ENCODE assay signal across 23 cellular contexts in genomic region chr5:9536717-9537116, GRCh38. TPM values are rescaled to one million over a fixed set of nuclear protein-coding genes. Genes with fewer than 3 reads are reported as not detected.
"Had no signal": no experiment of that assay in that cellular context is flagged by ENCODE, and none has a peak within 500 bp of the region (broad histone marks: within the 10 kb centered on the region; RNA-seq: fewer than 3 reads in every experiment).

No MANE protein-coding gene starts in this region.

- H3K27ac ChIP-seq: SJCRH30 had no signal

- DNase-seq: activated B cell treated with CpG ODN at 0.5 μM for 24 hours; activated CD4-positive, alpha-beta memory T cell treated with anti-CD3 and anti-CD28 coated beads, Interleukin-2, amount 10 ng/mL, durations not matched to agents 7 days and 5 days; activated CD4-positive, alpha-beta T cell treated with anti-CD3 and anti-CD28 coated beads, Interleukin-2, amount 10 ng/mL, durations not matched to agents 7 days and 5 days; activated CD8-positive, alpha-beta memory T cell treated with anti-CD3 and anti-CD28 coated beads, Interleukin-2, amount 50 U/mL, for 4 hours; activated gamma-delta T cell treated with Interleukin-2 at 50 U/mL for 16 hours; activated naive CD4-positive, alpha-beta T cell treated with anti-CD3 and anti-CD28 coated beads, Interleukin-2, amount 10 ng/mL, durations not matched to agents 7 days and 5 days; activated naive CD8-positive, alpha-beta T cell treated with anti-CD3 and anti-CD28 coated beads for 36 hours; activated T-cell treated with anti-CD3 and anti-CD28 coated beads, Interleukin-2, amount 50 U/mL, for 72 hours; caudate nucleus; KBM-7; NCI-H1092; NCI-H1417; NCI-H1930; NCI-H2171; NCI-H2227 treated with DMSO at 0.1 percent for 48 hours; NCI-H526; NCI-H774; SJCRH30; SW 1271 had no signal

- H3K27me3 ChIP-seq: SJCRH30 had no signal

- H3K36me3 ChIP-seq: SJCRH30 had no signal

- H3K9me3 ChIP-seq: SJCRH30 had no signal

- H3K4me3 Mint-ChIP-seq: activated B cell treated with CpG ODN at 0.5 μM for 24 hours; activated CD4-positive, alpha-beta T cell treated with anti-CD3 and anti-CD28 coated beads, Interleukin-2, amount 10 ng/mL, durations not matched to agents 7 days and 5 days; activated naive CD4-positive, alpha-beta T cell treated with anti-CD3 and anti-CD28 coated beads, Interleukin-2, amount 10 ng/mL, durations not matched to agents 7 days and 5 days; activated naive CD8-positive, alpha-beta T cell treated with anti-CD3 and anti-CD28 coated beads for 36 hours; activated T-cell treated with anti-CD3 and anti-CD28 coated beads, Interleukin-2, amount 50 U/mL, for 72 hours had no signal

- H3K4me1 ChIP-seq: SJCRH30 had no signal

- ATAC-seq: activated T-cell treated with anti-CD3 and anti-CD28 coated beads, Interleukin-2, amount 50 U/mL, for 72 hours; SK-N-SH treated with all-trans-retinoic acid at 6 μM for 48 hours had no signal

- H3K36me3 Mint-ChIP-seq: activated naive CD4-positive, alpha-beta T cell treated with anti-CD3 and anti-CD28 coated beads, Interleukin-2, amount 10 ng/mL, durations not matched to agents 7 days and 5 days; activated naive CD8-positive, alpha-beta T cell treated with anti-CD3 and anti-CD28 coated beads for 36 hours had no signal

- H3K4me1 Mint-ChIP-seq: activated B cell treated with CpG ODN at 0.5 μM for 24 hours; activated CD4-positive, alpha-beta T cell treated with anti-CD3 and anti-CD28 coated beads, Interleukin-2, amount 10 ng/mL, durations not matched to agents 7 days and 5 days; activated naive CD8-positive, alpha-beta T cell treated with anti-CD3 and anti-CD28 coated beads for 36 hours had no signal

- H3K4me3 ChIP-seq: SJCRH30 had no signal

- H3K27me3 Mint-ChIP-seq: activated CD4-positive, alpha-beta memory T cell treated with anti-CD3 and anti-CD28 coated beads, Interleukin-2, amount 10 ng/mL, durations not matched to agents 7 days and 5 days; activated CD4-positive, alpha-beta T cell treated with anti-CD3 and anti-CD28 coated beads, Interleukin-2, amount 10 ng/mL, durations not matched to agents 7 days and 5 days; activated naive CD4-positive, alpha-beta T cell treated with anti-CD3 and anti-CD28 coated beads, Interleukin-2, amount 10 ng/mL, durations not matched to agents 7 days and 5 days had no signal

- H3K27ac Mint-ChIP-seq: activated B cell treated with CpG ODN at 0.5 μM for 24 hours; activated CD4-positive, alpha-beta T cell treated with anti-CD3 and anti-CD28 coated beads, Interleukin-2, amount 10 ng/mL, durations not matched to agents 7 days and 5 days; activated naive CD4-positive, alpha-beta T cell treated with anti-CD3 and anti-CD28 coated beads, Interleukin-2, amount 10 ng/mL, durations not matched to agents 7 days and 5 days; activated naive CD8-positive, alpha-beta T cell treated with anti-CD3 and anti-CD28 coated beads for 36 hours; activated T-cell treated with anti-CD3 and anti-CD28 coated beads, Interleukin-2, amount 50 U/mL, for 72 hours; activated T-helper 2 cell treated with anti-CD3 and anti-CD28 coated beads, Interferon-gamma antibody, Interleukin-2, Interleukin-4, amounts not matched to agents 10 μg/mL and 5 μg/mL and 100 μg/mL, durations not matched to agents 14 hours and 24 hours and 36 hours had no signal

RNA-seq across cellular contexts. Expression of gene SEMA5A, which starts 9.2 kb away (rescaled TPM):
- total RNA-seq: activated B cell treated with CpG ODN at 0.5 μM for 24 hours; activated CD8-positive, alpha-beta memory T cell treated with anti-CD3 and anti-CD28 coated beads for 36 hours; activated naive CD8-positive, alpha-beta T cell treated with anti-CD3 and anti-CD28 coated beads for 36 hours; OCI-LY7; SJCRH30 had no signal
